In genomic region chr20:46351357-46352058, GRCh38 we compare ENCODE assay signal across 11 cellular contexts. TPM values are rescaled to one million over a fixed set of nuclear protein-coding genes. Genes with fewer than 3 reads are reported as not detected.
A peak's percentile ranks its signal among the peaks of the same experiment; 100 is the strongest.
DNase-seq lines count a peak whose midpoint lies in the region; ATAC-seq and TF ChIP-seq lines count a peak whose summit lies in the region.
"Had no signal": no experiment of that assay in that cellular context is flagged by ENCODE, and none has a peak within 500 bp of the region (broad histone marks: within the 10 kb centered on the region; RNA-seq: fewer than 3 reads in every experiment).

No MANE protein-coding gene starts in this region.

- H3K36me3 ChIP-seq in spleen: peaks cover 0 to 98% (median 41%) of the 10 kb centered on the region in 6 donors

- peak overlapping the region; percentile 52 for H3K27ac Mint-ChIP-seq in activated CD8-positive, alpha-beta memory T cell treated with anti-CD3 and anti-CD28 coated beads, Interleukin-2, amount 10 ng/mL, durations not matched to agents 7 days and 5 days
- H3K27ac Mint-ChIP-seq in chondrocyte (ENCODE audit: unreplicated experiment): peak overlapping the region; percentile 94

- no peaks in the 10 kb centered on the region for H3K9me3 ChIP-seq in spleen

- intact Hi-C loops in spleen (cut with DNase I; ENCODE audit: low total_unique reads): no loop called here

- ATAC-seq in activated CD8-positive, alpha-beta memory T cell treated with anti-CD3 and anti-CD28 coated beads, Interleukin-2, amount 10 ng/mL, durations not matched to agents 7 days and 5 days: no peak
- no peak for ATAC-seq in HG02759 (IDR thresholded peaks at IDR 0.05; ENCODE audit: unreplicated experiment)

- CTCF ChIA-PET in activated CD8-positive, alpha-beta memory T cell treated with anti-CD3 and anti-CD28 coated beads, Interleukin-2, amount 10 ng/mL, durations not matched to agents 7 days and 5 days (lab: Charles Lee): interaction anchor here (1.0 kb wide), 1 partner anchor 45 kb away, joined by 3 read pairs; no protein-coding TSS in a partner anchor

- WGBS in spleen, 5 donors: 77 to 95% (median 86%) methylated on average over 7 of the region's 7 CpGs

- H3K36me3 Mint-ChIP-seq in activated CD8-positive, alpha-beta memory T cell treated with anti-CD3 and anti-CD28 coated beads, Interleukin-2, amount 10 ng/mL, durations not matched to agents 7 days and 5 days: peaks cover 3% of the 10 kb centered on the region
- H3K36me3 Mint-ChIP-seq in chondrocyte (ENCODE audit: low read depth): peaks cover 2% of the 10 kb centered on the region

- peak overlapping the region in 2 of 8 donors; percentile 25 to 61 for H3K27ac ChIP-seq in spleen

- peaks cover 14% of the 10 kb centered on the region for H3K4me1 Mint-ChIP-seq in activated CD8-positive, alpha-beta memory T cell treated with anti-CD3 and anti-CD28 coated beads, Interleukin-2, amount 10 ng/mL, durations not matched to agents 7 days and 5 days
- peaks cover 20% of the 10 kb centered on the region for H3K4me1 Mint-ChIP-seq in chondrocyte (ENCODE audit: low read depth)

- no peaks in the 10 kb centered on the region for H3K9me3 Mint-ChIP-seq in activated CD8-positive, alpha-beta memory T cell treated with anti-CD3 and anti-CD28 coated beads, Interleukin-2, amount 10 ng/mL, durations not matched to agents 7 days and 5 days (ENCODE audit: low read depth)
- no peaks in the 10 kb centered on the region for H3K9me3 Mint-ChIP-seq in chondrocyte (ENCODE audit: low read depth)

- H3K27me3 Mint-ChIP-seq in activated CD8-positive, alpha-beta memory T cell treated with anti-CD3 and anti-CD28 coated beads, Interleukin-2, amount 10 ng/mL, durations not matched to agents 7 days and 5 days: no peaks in the 10 kb centered on the region
- H3K27me3 Mint-ChIP-seq in chondrocyte (ENCODE audit: low read depth): no peaks in the 10 kb centered on the region

- H3K4me3 Mint-ChIP-seq in activated CD8-positive, alpha-beta memory T cell treated with anti-CD3 and anti-CD28 coated beads, Interleukin-2, amount 10 ng/mL, durations not matched to agents 7 days and 5 days: no peak overlapping the region
- H3K4me3 Mint-ChIP-seq in chondrocyte (ENCODE audit: unreplicated experiment): no peak overlapping the region

- no peak for TF ChIP-seq POLR2A in spleen (IDR thresholded peaks at IDR 0.05)

- no peaks in the 10 kb centered on the region for H3K27me3 ChIP-seq in spleen (replicated peaks in 1 of 7)

- peaks cover 1 to 39% (median 21%) of the 10 kb centered on the region in 6 donors for H3K4me1 ChIP-seq in spleen

- no peak overlapping the region for H3K4me3 ChIP-seq in spleen

- no peak for DNase-seq in activated CD8-positive, alpha-beta memory T cell treated with anti-CD3 and anti-CD28 coated beads, Interleukin-2, amount 10 ng/mL, durations not matched to agents 7 days and 5 days
- no peak for DNase-seq in activated CD8-positive, alpha-beta memory T cell treated with anti-CD3 and anti-CD28 coated beads for 24 hours
- DNase-seq in M059J (ENCODE audit: low read depth) (peak; percentile 54), chondrocyte (ENCODE audit: low spot score) (no peak), spleen (peak; percentile 44), NCI-H510A treated with DMSO at 0.1 percent for 48 hours (lab: John Stamatoyannopoulos, UW) (no peak)
- no peak for DNase-seq in stimulated activated CD4-positive, alpha-beta T cell treated with anti-CD3 and anti-CD28 coated beads, Interleukin-1b, Interleukin-23, amount 100 ng/mL, for 48 hours
- DNase-seq: activated CD4-positive, alpha-beta T cell treated with anti-CD3 and anti-CD28 coated beads, Interleukin-2, amount 50 U/mL, for 1 hour; foreskin fibroblast; stimulated activated naive CD4-positive, alpha-beta T cell treated with Interleukin-2 at 50 U/mL for 16 hours had no signal

- TF ChIP-seq CTCF in chondrocyte (IDR thresholded peaks at IDR 0.05) (no peak), spleen (IDR thresholded peaks at IDR 0.05 in 8 of 11, conservative IDR thresholded peaks at IDR 0.05 in 3 of 11) (no peak)

RNA-seq across cellular contexts. Expression of gene CDH22, which starts 43.2 kb away (rescaled TPM):
- not detected for total RNA-seq in activated CD8-positive, alpha-beta memory T cell treated with anti-CD3 and anti-CD28 coated beads, Interleukin-2, amount 10 ng/mL, durations not matched to agents 7 days and 5 days
- total RNA-seq in M059J (2014; rRNA removed; shearing (Covaris generic)): not detected in 2 replicates
- not detected in 3 replicates for total RNA-seq in chondrocyte
- total RNA-seq in spleen: not detected
- polyA plus RNA-seq in spleen: not detected

RNA-seq across cellular contexts. Expression of gene ELMO2, which starts 54.9 kb away (rescaled TPM):
- 10 to 100 TPM; 80.3 to 85.5 TPM for total RNA-seq in activated CD8-positive, alpha-beta memory T cell treated with anti-CD3 and anti-CD28 coated beads, Interleukin-2, amount 10 ng/mL, durations not matched to agents 7 days and 5 days
- total RNA-seq in M059J (2014; rRNA removed; shearing (Covaris generic)): 46.4 and 54.9 TPM in 2 replicates
- 38.8 to 52.9 TPM (median 48.0 TPM) in 3 replicates for total RNA-seq in chondrocyte
- 10 to 100 TPM; 52.3 to 80.2 (median 70.0) TPM for total RNA-seq in spleen
- polyA plus RNA-seq in spleen: 10 to 100 TPM; 17.2 to 27.3 (median 18.4) TPM

Comparison
In these comparisons a context has a peak if more than half of its experiments do, and no peak if none do; other contexts are left out.
1. DNase-seq: peak in M059J (single experiment) and spleen (single experiment); none in activated CD8-positive, alpha-beta memory T cell treated with anti-CD3 and anti-CD28 coated beads, Interleukin-2, amount 10 ng/mL, durations not matched to agents 7 days and 5 days (single experiment), activated CD8-positive, alpha-beta memory T cell treated with anti-CD3 and anti-CD28 coated beads for 24 hours (single experiment), chondrocyte (single experiment), stimulated activated CD4-positive, alpha-beta T cell treated with anti-CD3 and anti-CD28 coated beads, Interleukin-1b, Interleukin-23, amount 100 ng/mL, for 48 hours (single experiment) and NCI-H510A treated with DMSO at 0.1 percent for 48 hours (single experiment).